7 cellular contexts compared by ENCODE assay signal in genomic region chrX:140664939-140665338, GRCh38. TPM values are rescaled to one million over a fixed set of nuclear protein-coding genes. Genes with fewer than 3 reads are reported as not detected.
DNase-seq lines count a peak whose midpoint lies in the region; ATAC-seq, FAIRE-seq and TF ChIP-seq lines count a peak whose summit lies in the region.

No MANE protein-coding gene starts in this region.

- H3K9ac ChIP-seq in neural cell (ENCODE audit: low read length): no peak overlapping the region

- H3F3A ChIP-seq in neural cell (ENCODE audit: insufficient read depth, low read length, poor library complexity, severe bottlenecking): no peaks in the 10 kb centered on the region

- no peak overlapping the region for H3K4me3 ChIP-seq in bronchial epithelial cell (ENCODE audit: low read depth, low read length)
- H3K4me3 ChIP-seq in neural cell (ENCODE audit: low read length): no peak overlapping the region

- TF ChIP-seq POLR2A in GM12892 (IDR thresholded peaks at IDR 0.05; ENCODE audit: low read depth, low read length): no peak

- H3K36me3 ChIP-seq in bronchial epithelial cell (ENCODE audit: control insufficient read depth, insufficient read depth, low read length) (no peaks in the 10 kb centered on the region), neural cell (ENCODE audit: insufficient read depth, low read length) (no peaks in the 10 kb centered on the region)

- no peak overlapping the region for H3K27ac ChIP-seq in neural cell (ENCODE audit: low read length)

- TF ChIP-seq RAD21 in neural cell (conservative IDR thresholded peaks at IDR 0.05): peak; percentile 78

- no peak overlapping the region for H3K4me2 ChIP-seq in neural cell (ENCODE audit: low read length)

- TF ChIP-seq EP300 in neural cell (conservative IDR thresholded peaks at IDR 0.05; ENCODE audit: poor library complexity, severe bottlenecking): no peak

- no peaks in the 10 kb centered on the region for H3K9me2 ChIP-seq in neural cell (ENCODE audit: insufficient read depth, low read length)

- FAIRE-seq in GM12892 (lab: Jason Lieb, UNC) (peak; percentile 46), bronchial epithelial cell (lab: Jason Lieb, UNC) (no peak), GM19239 (lab: Jason Lieb, UNC) (no peak)

- DNase-seq in GM12892 (ENCODE audit: insufficient read length) (no peak), LoVo (ENCODE audit: low spot score) (peak; percentile 0), bronchial epithelial cell (ENCODE audit: low read depth) (peak; percentile 34), GM19239 (ENCODE audit: insufficient read length, low spot score) (no peak)

- no peaks in the 10 kb centered on the region for H4K20me1 ChIP-seq in neural cell (ENCODE audit: insufficient read depth)

- no peak overlapping the region for H2AFZ ChIP-seq in neural cell (ENCODE audit: low read depth, low read length)

- H3K79me2 ChIP-seq in neural cell (replicated peaks; ENCODE audit: insufficient read depth, low read length): no peaks in the 10 kb centered on the region

- ATAC-seq in HG03442 (IDR thresholded peaks at IDR 0.05; ENCODE audit: unreplicated experiment) (no peak), GM21381 (IDR thresholded peaks at IDR 0.05; ENCODE audit: unreplicated experiment) (no peak)

- H3K9me3 ChIP-seq in neural cell (ENCODE audit: low read length): no peaks in the 10 kb centered on the region

- TF ChIP-seq CTCF in bronchial epithelial cell (IDR thresholded peaks at IDR 0.05; ENCODE audit: insufficient read depth, low read length, severe bottlenecking): peak; percentile 16
- TF ChIP-seq CTCF in neural cell (IDR thresholded peaks at IDR 0.05; ENCODE audit: poor library complexity, severe bottlenecking): peak; percentile 73

- H3K27me3 ChIP-seq in bronchial epithelial cell (ENCODE audit: control insufficient read depth, insufficient read depth, low read length) (no peaks in the 10 kb centered on the region), neural cell (ENCODE audit: insufficient read depth, low read depth, low read length) (no peaks in the 10 kb centered on the region)

TF ChIP-seq in neural cell, 6 proteins besides CTCF, POLR2A, EP300 and RAD21:
- TF ChIP-seq SMC3 (conservative IDR thresholded peaks at IDR 0.05; ENCODE audit: poor library complexity): peak; percentile 78
- TF ChIP-seq MXI1 (conservative IDR thresholded peaks at IDR 0.05; ENCODE audit: poor library complexity, severe bottlenecking): no peak

RNA-seq across cellular contexts. Expression of gene LINC00632, which starts 44.6 kb away (rescaled TPM):
- polyA plus RNA-seq in GM12892 (2012; ENCODE audit: missing spikeins): 0.76 TPM
- 0.26 and 0.53 TPM in 2 replicates for total RNA-seq in bronchial epithelial cell
- 5.9 and 13.8 TPM in 2 replicates for polyA plus RNA-seq in neural cell
- 85.7 and 105 TPM in 2 replicates for polyA minus RNA-seq in neural cell

Comparison
In these comparisons a context has a peak if more than half of its experiments do, and no peak if none do; other contexts are left out.
1. DNase-seq: peak in LoVo (single experiment) and bronchial epithelial cell (single experiment); none in GM12892 (single experiment) and GM19239 (single experiment).